ENCODE assay signal across 8 cellular contexts in the genomic region with DNA sequence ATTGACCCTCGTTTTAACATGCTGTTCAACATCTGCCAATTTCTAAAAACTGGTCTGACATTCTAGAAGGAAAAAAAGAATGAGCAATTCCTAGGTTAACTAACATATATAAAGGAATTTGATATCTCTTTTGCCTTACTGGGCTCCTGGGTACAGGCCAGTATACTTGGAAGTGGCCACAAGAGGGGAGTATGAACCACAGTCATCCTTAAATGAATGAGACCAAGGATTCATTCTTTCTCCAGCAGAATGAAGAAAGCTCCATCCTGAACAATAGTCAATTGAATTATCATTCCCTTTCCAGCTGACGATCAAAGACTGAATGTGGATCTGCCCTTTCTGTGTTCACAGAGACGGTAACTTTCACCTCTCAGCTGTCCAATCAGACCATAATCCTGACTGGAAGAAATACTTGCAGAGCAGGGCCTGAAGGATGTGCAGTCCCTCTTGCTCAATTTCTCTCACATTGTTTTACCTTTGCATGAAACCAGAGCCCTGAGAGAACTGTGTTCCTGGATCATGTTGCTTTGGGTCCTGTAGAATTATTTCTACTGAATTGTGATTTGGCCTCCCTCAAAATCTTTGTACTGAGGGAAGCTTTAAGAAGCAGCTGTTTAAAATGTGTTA. TPM values are rescaled to one million over a fixed set of nuclear protein-coding genes. Genes with fewer than 3 reads are reported as not detected.
DNase-seq lines count a peak whose midpoint lies in the region; ATAC-seq, FAIRE-seq and TF ChIP-seq lines count a peak whose summit lies in the region.

No MANE protein-coding gene starts in this region.

- no peaks in the 10 kb centered on the region for H3K36me3 ChIP-seq in bronchial epithelial cell (ENCODE audit: control insufficient read depth, insufficient read depth, low read length)

- TF ChIP-seq CTCF in LNCaP clone FGC (IDR thresholded peaks at IDR 0.05; ENCODE audit: control insufficient read depth, extremely low read depth, insufficient read depth) (peak; percentile 64), bronchial epithelial cell (IDR thresholded peaks at IDR 0.05; ENCODE audit: insufficient read depth, low read length, severe bottlenecking) (peak; percentile 51)

- DNase-seq in DMS114 treated with DMSO at 0.1 percent for 48 hours (lab: John Stamatoyannopoulos, UW; ENCODE audit: unreplicated experiment) (peak; percentile 6), LNCaP clone FGC (ENCODE audit: low read depth) (no peak), bronchial epithelial cell (ENCODE audit: low read depth) (peak; percentile 54), lung microvascular endothelial cell (ENCODE audit: low read depth in 2 of 2) (peak; percentile 41 to 58)
- DNase-seq in activated CD8-positive, alpha-beta memory T cell treated with anti-CD3 and anti-CD28 coated beads, Interleukin-2, amount 50 U/mL, for 4 hours: no peak
- no peak for DNase-seq in T-helper 2 cell treated with Interferon-gamma antibody and Interleukin-4, amounts not matched to agents 5 μg/mL and 100 μg/mL, for 36 hours (ENCODE audit: low spot score)
- DNase-seq in activated naive CD4-positive, alpha-beta T cell treated with anti-CD3 and anti-CD28 coated beads, Interleukin-2, amount 50 U/mL, for 72 hours (ENCODE audit: low spot score in 2 of 2): no peak

- no peak for ATAC-seq in GM21786 (IDR thresholded peaks at IDR 0.05; ENCODE audit: unreplicated experiment)
- no peak for ATAC-seq in activated naive CD4-positive, alpha-beta T cell treated with anti-CD3 and anti-CD28 coated beads, Interleukin-2, amount 50 U/mL, for 72 hours

- H3K27ac Mint-ChIP-seq in T-helper 2 cell treated with Interferon-gamma antibody and Interleukin-4, amounts not matched to agents 5 μg/mL and 100 μg/mL, for 36 hours: no peak overlapping the region
- no peak overlapping the region for H3K27ac Mint-ChIP-seq in activated naive CD4-positive, alpha-beta T cell treated with anti-CD3 and anti-CD28 coated beads, Interleukin-2, amount 50 U/mL, for 72 hours

- H3K4me1 Mint-ChIP-seq in T-helper 2 cell treated with Interferon-gamma antibody and Interleukin-4, amounts not matched to agents 5 μg/mL and 100 μg/mL, for 36 hours (ENCODE audit: low read depth): no peaks in the 10 kb centered on the region

- H3K36me3 Mint-ChIP-seq in T-helper 2 cell treated with Interferon-gamma antibody and Interleukin-4, amounts not matched to agents 5 μg/mL and 100 μg/mL, for 36 hours (ENCODE audit: low read depth): no peaks in the 10 kb centered on the region
- no peaks in the 10 kb centered on the region for H3K36me3 Mint-ChIP-seq in activated naive CD4-positive, alpha-beta T cell treated with anti-CD3 and anti-CD28 coated beads, Interleukin-2, amount 50 U/mL, for 72 hours

- no peak overlapping the region for H3K4me3 Mint-ChIP-seq in T-helper 2 cell treated with Interferon-gamma antibody and Interleukin-4, amounts not matched to agents 5 μg/mL and 100 μg/mL, for 36 hours

- FAIRE-seq in bronchial epithelial cell (lab: Jason Lieb, UNC): no peak

- no peaks in the 10 kb centered on the region for H3K27me3 ChIP-seq in bronchial epithelial cell (ENCODE audit: control insufficient read depth, insufficient read depth, low read length)

- H3K4me3 ChIP-seq in LNCaP clone FGC (ENCODE audit: low read depth, low read length): no peak overlapping the region
- no peak overlapping the region for H3K4me3 ChIP-seq in bronchial epithelial cell (ENCODE audit: low read depth, low read length)

- no peaks in the 10 kb centered on the region for H3K9me3 Mint-ChIP-seq in T-helper 2 cell treated with Interferon-gamma antibody and Interleukin-4, amounts not matched to agents 5 μg/mL and 100 μg/mL, for 36 hours
- no peaks in the 10 kb centered on the region for H3K9me3 Mint-ChIP-seq in activated naive CD4-positive, alpha-beta T cell treated with anti-CD3 and anti-CD28 coated beads, Interleukin-2, amount 50 U/mL, for 72 hours

- peaks cover 7% of the 10 kb centered on the region for H3K27me3 Mint-ChIP-seq in T-helper 2 cell treated with Interferon-gamma antibody and Interleukin-4, amounts not matched to agents 5 μg/mL and 100 μg/mL, for 36 hours (ENCODE audit: low read depth)

RNA-seq across cellular contexts. Expression of a gene that starts 14.8 kb away (rescaled TPM):
- not detected in 2 replicates for total RNA-seq in bronchial epithelial cell
- 1.1 and 4.2 TPM in 2 replicates for total RNA-seq in lung microvascular endothelial cell
- total RNA-seq in activated naive CD4-positive, alpha-beta T cell treated with anti-CD3 and anti-CD28 coated beads, Interleukin-2, amount 50 U/mL, for 72 hours: not detected

Comparison
In these comparisons a context has a peak if more than half of its experiments do, and no peak if none do; other contexts are left out.
1. DNase-seq: peak in DMS114 treated with DMSO at 0.1 percent for 48 hours (single experiment), bronchial epithelial cell (single experiment) and lung microvascular endothelial cell (2 of 2); none in LNCaP clone FGC (single experiment), activated CD8-positive, alpha-beta memory T cell treated with anti-CD3 and anti-CD28 coated beads, Interleukin-2, amount 50 U/mL, for 4 hours (single experiment), T-helper 2 cell treated with Interferon-gamma antibody and Interleukin-4, amounts not matched to agents 5 μg/mL and 100 μg/mL, for 36 hours (single experiment) and activated naive CD4-positive, alpha-beta T cell treated with anti-CD3 and anti-CD28 coated beads, Interleukin-2, amount 50 U/mL, for 72 hours (0 of 2).